Comparison of ENCODE assay signal across 31 cellular contexts in genomic region chr3:183613366-183614293, GRCh38. TPM values are rescaled to one million over a fixed set of nuclear protein-coding genes. Genes with fewer than 3 reads are reported as not detected.
DNase-seq lines count a peak whose midpoint lies in the region; ATAC-seq, FAIRE-seq and TF ChIP-seq lines count a peak whose summit lies in the region.
"Had no signal": no experiment of that assay in that cellular context is flagged by ENCODE, and none has a peak within 500 bp of the region (broad histone marks: within the 10 kb centered on the region; RNA-seq: fewer than 3 reads in every experiment).

No MANE protein-coding gene starts in this region.

- no peak for ATAC-seq in K562
- no peak for ATAC-seq in HG02678 (IDR thresholded peaks at IDR 0.05; ENCODE audit: unreplicated experiment)
- ATAC-seq: activated CD8-positive, alpha-beta T cell treated with anti-CD3 and anti-CD28 coated beads, Interleukin-2, amount 10 ng/mL, durations not matched to agents 7 days and 5 days; activated T-helper 17 cell treated with anti-CD3 and anti-CD28 coated beads, Interleukin-2, amount 50 U/mL, for 72 hours; gastroesophageal sphincter; stimulated activated memory B cell treated with anti-CD40 and anti-IgM and Interleukin-4, amounts not matched to agents 10 μg/mL and 1 μg/mL and 100 μg/mL, for 72 hours had no signal

- H3K27me3 Mint-ChIP-seq in HFFc6 (ENCODE audit: insufficient read depth): peaks cover 3% of the 10 kb centered on the region; the same call in 1 of the 2 replicates
- H3K27me3 Mint-ChIP-seq in CD14-positive monocyte (ENCODE audit: low read depth in 3 of 3): peaks cover 0 to 9% (median 3%) of the 10 kb centered on the region in 3 donors
- H3K27me3 Mint-ChIP-seq: activated T-helper 17 cell treated with anti-CD3 and anti-CD28 coated beads, Interleukin-2, amount 50 U/mL, for 72 hours had no signal

- POLR2A ChIA-PET in K562 (lab: Yijun Ruan, JAX): interaction anchor here (1.3 to 1.8 kb wide), 2 partner anchors 10 to 11 kb away, joined by 3 to 7 read pairs; no protein-coding TSS in a partner anchor

- no peaks in the 10 kb centered on the region for H4K20me1 ChIP-seq in K562 (replicated peaks; ENCODE audit: control insufficient read depth, insufficient read depth, low read length)

- H3K4me1 ChIP-seq in K562 (replicated peaks in 1 of 2; ENCODE audit: control insufficient read depth in 2 of 2, insufficient read depth in 2 of 2, low read length in 2 of 2) (peaks cover 0 to 5% of the 10 kb centered on the region in 2 experiments; a peak in 2 of 5 replicates), parathyroid adenoma (no peaks in the 10 kb centered on the region)
- H3K4me1 ChIP-seq: gastroesophageal sphincter had no signal

- 18% methylated on average over 7 of the region's 7 CpGs for WGBS in K562 (ENCODE audit: insufficient coverage, low coverage, missing lambda C conversion rate)

- peak overlapping the region; percentile 14; the same call in 1 of the 2 replicates for H2AFZ ChIP-seq in K562 (ENCODE audit: low read depth, low read length)
- H2AFZ ChIP-seq in parathyroid adenoma: peak overlapping the region; percentile 39
- H2AFZ ChIP-seq: hepatocyte had no signal

- H3K4me3 Mint-ChIP-seq in HFFc6 (no peak overlapping the region), CD14-positive monocyte (no peak overlapping the region)
- H3K4me3 Mint-ChIP-seq: activated CD8-positive, alpha-beta T cell treated with anti-CD3 and anti-CD28 coated beads, Interleukin-2, amount 10 ng/mL, durations not matched to agents 7 days and 5 days; activated T-helper 17 cell treated with anti-CD3 and anti-CD28 coated beads, Interleukin-2, amount 50 U/mL, for 72 hours; nephron; stimulated activated memory B cell treated with anti-CD40 and anti-IgM and Interleukin-4, amounts not matched to agents 10 μg/mL and 1 μg/mL and 100 μg/mL, for 72 hours had no signal

- H3K4me2 ChIP-seq in K562 (ENCODE audit: insufficient read depth, low read length): no peak overlapping the region
- H3K4me2 ChIP-seq in parathyroid adenoma (ENCODE audit: low read length): no peak overlapping the region
- H3K4me2 ChIP-seq: hepatocyte had no signal

- in situ Hi-C loops in K562 (cut with MboI): no loop called here

- peaks cover 8% of the 10 kb centered on the region for H3K4me1 Mint-ChIP-seq in HFFc6 (ENCODE audit: low read depth)
- no peaks in the 10 kb centered on the region for H3K4me1 Mint-ChIP-seq in CD14-positive monocyte
- H3K4me1 Mint-ChIP-seq: activated T-helper 17 cell treated with anti-CD3 and anti-CD28 coated beads, Interleukin-2, amount 50 U/mL, for 72 hours; nephron; stimulated activated memory B cell treated with anti-CD40 and anti-IgM and Interleukin-4, amounts not matched to agents 10 μg/mL and 1 μg/mL and 100 μg/mL, for 72 hours had no signal

- FAIRE-seq in K562 (lab: Jason Lieb, UNC): no peak
- FAIRE-seq: H1 had no signal

- H3K9ac ChIP-seq in K562 (ENCODE audit: insufficient read depth in 1 of 2, low read depth in 2 of 2, low read length in 2 of 2) (no peak overlapping the region), parathyroid adenoma (no peak overlapping the region)

- H3K9me1 ChIP-seq in K562 (ENCODE audit: control insufficient read depth, insufficient read depth, low read length): no peaks in the 10 kb centered on the region

- H3K36me3 Mint-ChIP-seq in HFFc6 (ENCODE audit: low read depth): no peaks in the 10 kb centered on the region
- no peaks in the 10 kb centered on the region for H3K36me3 Mint-ChIP-seq in CD14-positive monocyte
- H3K36me3 Mint-ChIP-seq: stimulated activated memory B cell treated with anti-CD40 and anti-IgM and Interleukin-4, amounts not matched to agents 10 μg/mL and 1 μg/mL and 100 μg/mL, for 72 hours had no signal

- no TSS peak for BruUV-seq in K562 (replicated peaks; lab: Mats Ljungman, UMichigan)

- intact Hi-C loops in K562 (cut with micrococcal nuclease) (no loop called here), CD14-positive monocyte (cut with micrococcal nuclease) (no loop called here)

- TF ChIP-seq CTCF in HFFc6 (IDR thresholded peaks at IDR 0.05) (no peak), K562 (IDR thresholded peaks at IDR 0.05 in 2 of 3, conservative IDR thresholded peaks at IDR 0.05 in 1 of 3; ENCODE audit: insufficient read depth in 2 of 3, low read depth in 1 of 3, low read length in 3 of 3) (no peak), parathyroid adenoma (IDR thresholded peaks at IDR 0.05) (no peak), CD14-positive monocyte (IDR thresholded peaks at IDR 0.05) (no peak)

- DNase-seq in EH (ENCODE audit: low read depth) (peak; percentile 24), HFFc6 (peak; percentile 23), K562 (ENCODE audit: extremely low read depth in 1 of 4, low spot score in 3 of 4) (no peak), MG63 (no peak), NCI-H2196 (lab: John Stamatoyannopoulos, UW; ENCODE audit: unreplicated experiment) (no peak), CD14-positive monocyte (ENCODE audit: low spot score) (no peak)
- DNase-seq: activated CD4-positive, alpha-beta T cell treated with anti-CD3 and anti-CD28 coated beads for 4 hours; activated CD8-positive, alpha-beta T cell treated with anti-CD3 and anti-CD28 coated beads, Interleukin-2, amount 10 ng/mL, durations not matched to agents 7 days and 5 days; activated naive CD4-positive, alpha-beta T cell treated with anti-CD3 and anti-CD28 coated beads, Interleukin-2, amount 50 U/mL, for 16 hours; amniotic stem cell; brain microvascular endothelial cell; C1 segment of cervical spinal cord; DMS79 treated with DMSO at 0.1 percent for 48 hours; GF-D8; kidney glomerular epithelial cell; mammary epithelial cell; NCI-H2029 treated with DMSO at 0.1 percent for 48 hours; NCI-H2227 treated with DMSO at 0.1 percent for 48 hours; NCI-H526; Peyer's patch; SW 1271; T1000 had no signal

- no peaks in the 10 kb centered on the region for H3K79me2 ChIP-seq in K562 (ENCODE audit: control insufficient read depth, insufficient read depth, low read length)
- H3K79me2 ChIP-seq in parathyroid adenoma: no peaks in the 10 kb centered on the region
- H3K79me2 ChIP-seq: hepatocyte had no signal

- H3K27me3 ChIP-seq in K562 (ENCODE audit: control insufficient read depth in 2 of 2, insufficient read depth in 2 of 2, low read length in 2 of 2) (peaks cover 0 to 2% of the 10 kb centered on the region in 2 experiments; a peak in 1 of 5 replicates), parathyroid adenoma (ENCODE audit: control insufficient read depth, insufficient read depth, low read length) (no peaks in the 10 kb centered on the region), MG63 (no peaks in the 10 kb centered on the region)
- H3K27me3 ChIP-seq: brain microvascular endothelial cell, gastroesophageal sphincter, hepatocyte, Peyer's patch had no signal

- no peak for TF ChIP-seq RAD21 in K562 (CRISPR knock-in tag; conservative IDR thresholded peaks at IDR 0.05 in 1 of 2, IDR thresholded peaks at IDR 0.05 in 1 of 2)

- H3K4me3 ChIP-seq in K562 (no peak overlapping the region), parathyroid adenoma (ENCODE audit: low read depth, low read length) (no peak overlapping the region), MG63 (no peak overlapping the region)
- H3K4me3 ChIP-seq: gastroesophageal sphincter, hepatocyte, Peyer's patch had no signal

- no peaks in the 10 kb centered on the region for H3K9me3 Mint-ChIP-seq in HFFc6
- H3K9me3 Mint-ChIP-seq in CD14-positive monocyte: no peaks in the 10 kb centered on the region
- H3K9me3 Mint-ChIP-seq: activated T-helper 17 cell treated with anti-CD3 and anti-CD28 coated beads, Interleukin-2, amount 50 U/mL, for 72 hours; stimulated activated memory B cell treated with anti-CD40 and anti-IgM and Interleukin-4, amounts not matched to agents 10 μg/mL and 1 μg/mL and 100 μg/mL, for 72 hours had no signal

- H3K27ac Mint-ChIP-seq in HFFc6 (peak overlapping the region; percentile 13; the same call in 1 of the 2 replicates), CD14-positive monocyte (no peak overlapping the region)
- H3K27ac Mint-ChIP-seq: activated CD8-positive, alpha-beta T cell treated with anti-CD3 and anti-CD28 coated beads, Interleukin-2, amount 10 ng/mL, durations not matched to agents 7 days and 5 days; activated T-helper 17 cell treated with anti-CD3 and anti-CD28 coated beads, Interleukin-2, amount 50 U/mL, for 72 hours; nephron; stimulated activated memory B cell treated with anti-CD40 and anti-IgM and Interleukin-4, amounts not matched to agents 10 μg/mL and 1 μg/mL and 100 μg/mL, for 72 hours had no signal

- TF ChIP-seq EP300 in K562 (IDR thresholded peaks at IDR 0.05; ENCODE audit: low read length): no peak

- TF ChIP-seq POLR2A in K562 (conservative IDR thresholded peaks at IDR 0.05): no peak

- H3K9me3 ChIP-seq in K562 (replicated peaks; ENCODE audit: control insufficient read depth, insufficient read depth, low read depth, low read length): no peaks in the 10 kb centered on the region
- H3K9me3 ChIP-seq in parathyroid adenoma (ENCODE audit: control insufficient read depth, low read length): no peaks in the 10 kb centered on the region
- H3K9me3 ChIP-seq in MG63: no peaks in the 10 kb centered on the region
- H3K9me3 ChIP-seq: gastroesophageal sphincter, Peyer's patch had no signal

- H3K36me3 ChIP-seq in K562 (ENCODE audit: control insufficient read depth, insufficient read depth, low read length): no peaks in the 10 kb centered on the region
- H3K36me3 ChIP-seq in parathyroid adenoma (ENCODE audit: control insufficient read depth, insufficient read depth, low read length): no peaks in the 10 kb centered on the region
- H3K36me3 ChIP-seq in MG63: no peaks in the 10 kb centered on the region
- H3K36me3 ChIP-seq: brain microvascular endothelial cell, gastroesophageal sphincter, Peyer's patch had no signal

- CTCF ChIA-PET in K562 (lab: Yijun Ruan, JAX; ENCODE audit: low intra/inter-chr PET ratio): no interaction called here

- no peak overlapping the region for H3K27ac ChIP-seq in K562 (ENCODE audit: extremely low read depth, low read depth, low read length)
- no peak overlapping the region for H3K27ac ChIP-seq in parathyroid adenoma
- H3K27ac ChIP-seq: brain microvascular endothelial cell, gastroesophageal sphincter, hepatocyte, Peyer's patch, VCaP had no signal

RNA-seq across cellular contexts. Expression of gene KLHL24, which starts 21.8 kb away (rescaled TPM):
- total RNA-seq in HFFc6 (2021; fragmentation: NEBNext Ultra II Directional; extraction: Animal tissue kit (Norgen Biotek cat#: 25700)): 10 to 100 TPM in 1 of 6 experiments, 1 to 10 TPM in 5; 5.6 to 15.1 (median 6.7) TPM
- 24.6 and 59.1 TPM in 2 replicates for total RNA-seq in K562 (2011; cell fraction: chromatin; rRNA removed; ENCODE audit: low replicate concordance)
- 10.0 and 17.0 TPM in 2 replicates for total RNA-seq in K562 (2011; cell fraction: nucleolus; rRNA removed)
- 23.2 and 26.3 TPM in 2 replicates for total RNA-seq in K562 (2011; cell fraction: nucleoplasm; rRNA removed)
- total RNA-seq in K562 (2014; rRNA removed) (9.5 and 14.2 TPM in 2 replicates), K562 (2014; rRNA removed; fragmentation: Illumina TruSeq; extraction: Trizol) (14.7 and 18.8 TPM in 2 replicates), K562 (2015; rRNA removed; fragmentation: Illumina TruSeq; extraction: Trizol) (7.4 and 8.7 TPM in 2 replicates), K562 (2021) (14.5 and 21.2 TPM in 2 replicates)
- polyA plus RNA-seq in K562 (2011; rRNA removed) (15.8 and 18.3 TPM in 2 replicates), K562 (2014; fragmentation: Illumina TruSeq; extraction: Trizol) (9.1 and 13.7 TPM in 2 replicates), K562 (2014; fragmentation: Nextera tagmentation; extraction: Ambion mirVana) (1 to 10 TPM; 3.3 to 6.6 TPM), K562 (2014; rRNA removed) (13.8 and 17.1 TPM in 2 replicates), CD14-positive monocyte (10 to 100 TPM; 24.1 to 31.4 TPM)
- 10.0 and 19.4 TPM in 2 replicates for polyA plus RNA-seq in K562 (2011; cell fraction: cytosol; rRNA removed)
- 5.9 and 12.3 TPM in 2 replicates for polyA plus RNA-seq in K562 (2011; cell fraction: nucleus; rRNA removed)
- polyA plus RNA-seq in K562 (2012): 8.5 and 10.7 TPM in 2 replicates
- 76.5 and 94.0 TPM in 2 replicates for polyA minus RNA-seq in K562 (2011; rRNA and poly(A)+ RNA removed)
- polyA minus RNA-seq in K562 (2011; cell fraction: cytosol; rRNA and poly(A)+ RNA removed): 18.3 and 29.7 TPM in 2 replicates
- 10.1 and 21.4 TPM in 2 replicates for polyA minus RNA-seq in K562 (2011; cell fraction: nucleus; rRNA and poly(A)+ RNA removed)
- total RNA-seq in MG63 (2014; rRNA removed; shearing (Covaris generic); ENCODE audit: low replicate concordance): 13.4 and 36.8 TPM in 2 replicates

RNA-seq across cellular contexts. Expression of gene KLHL6, which starts 58.1 kb away (rescaled TPM):
- not detected for total RNA-seq in HFFc6 (2021; fragmentation: NEBNext Ultra II Directional; extraction: Animal tissue kit (Norgen Biotek cat#: 25700))
- 1.2 and 1.8 TPM in 2 replicates for total RNA-seq in K562 (2011; cell fraction: chromatin; rRNA removed; ENCODE audit: low replicate concordance)
- 0.67 and 0.92 TPM in 2 replicates for total RNA-seq in K562 (2011; cell fraction: nucleolus; rRNA removed)
- total RNA-seq in K562 (2011; cell fraction: nucleoplasm; rRNA removed): 1.3 and 1.8 TPM in 2 replicates
- total RNA-seq in K562 (2014; rRNA removed) (1.2 and 1.4 TPM in 2 replicates), K562 (2014; rRNA removed; fragmentation: Illumina TruSeq; extraction: Trizol) (1.9 and 2.0 TPM in 2 replicates), K562 (2015; rRNA removed; fragmentation: Illumina TruSeq; extraction: Trizol) (1.2 and 1.3 TPM in 2 replicates), K562 (2021) (1.4 and 2.1 TPM in 2 replicates)
- polyA plus RNA-seq in K562 (2011; rRNA removed) (0.61 and 0.70 TPM in 2 replicates), K562 (2014; fragmentation: Illumina TruSeq; extraction: Trizol) (1.7 TPM in 2 replicates), K562 (2014; fragmentation: Nextera tagmentation; extraction: Ambion mirVana) (under 1 TPM; 0.18 to 0.46 TPM), K562 (2014; rRNA removed) (1.7 and 2.1 TPM in 2 replicates), CD14-positive monocyte (10 to 100 TPM in 1 of 2 donors, 1 to 10 TPM in 1; 5.7 to 10.6 TPM)
- polyA plus RNA-seq in K562 (2011; cell fraction: cytosol; rRNA removed): 0.37 and 0.46 TPM in 2 replicates
- polyA plus RNA-seq in K562 (2011; cell fraction: nucleus; rRNA removed): 1.2 and 1.5 TPM in 2 replicates
- 1.4 and 5.2 TPM in 2 replicates for polyA plus RNA-seq in K562 (2012)
- polyA minus RNA-seq in K562 (2011; rRNA and poly(A)+ RNA removed): 0.67 and 1.1 TPM in 2 replicates
- 0.27 and 0.48 TPM in 2 replicates for polyA minus RNA-seq in K562 (2011; cell fraction: cytosol; rRNA and poly(A)+ RNA removed)
- 0.81 and 1.3 TPM in 2 replicates for polyA minus RNA-seq in K562 (2011; cell fraction: nucleus; rRNA and poly(A)+ RNA removed)
- not detected in 2 replicates for total RNA-seq in MG63 (2014; rRNA removed; shearing (Covaris generic); ENCODE audit: low replicate concordance)
- total RNA-seq: H1 had no signal
- polyA plus RNA-seq: hepatocyte had no signal

Comparison
In these comparisons a context has a peak if more than half of its experiments do, and no peak if none do; other contexts are left out.
1. DNase-seq: peak in EH (single experiment) and HFFc6 (single experiment); none in K562 (0 of 4), MG63 (single experiment), NCI-H2196 (single experiment) and CD14-positive monocyte (single experiment).